11 cellular contexts compared by ENCODE assay signal in the genomic region with DNA sequence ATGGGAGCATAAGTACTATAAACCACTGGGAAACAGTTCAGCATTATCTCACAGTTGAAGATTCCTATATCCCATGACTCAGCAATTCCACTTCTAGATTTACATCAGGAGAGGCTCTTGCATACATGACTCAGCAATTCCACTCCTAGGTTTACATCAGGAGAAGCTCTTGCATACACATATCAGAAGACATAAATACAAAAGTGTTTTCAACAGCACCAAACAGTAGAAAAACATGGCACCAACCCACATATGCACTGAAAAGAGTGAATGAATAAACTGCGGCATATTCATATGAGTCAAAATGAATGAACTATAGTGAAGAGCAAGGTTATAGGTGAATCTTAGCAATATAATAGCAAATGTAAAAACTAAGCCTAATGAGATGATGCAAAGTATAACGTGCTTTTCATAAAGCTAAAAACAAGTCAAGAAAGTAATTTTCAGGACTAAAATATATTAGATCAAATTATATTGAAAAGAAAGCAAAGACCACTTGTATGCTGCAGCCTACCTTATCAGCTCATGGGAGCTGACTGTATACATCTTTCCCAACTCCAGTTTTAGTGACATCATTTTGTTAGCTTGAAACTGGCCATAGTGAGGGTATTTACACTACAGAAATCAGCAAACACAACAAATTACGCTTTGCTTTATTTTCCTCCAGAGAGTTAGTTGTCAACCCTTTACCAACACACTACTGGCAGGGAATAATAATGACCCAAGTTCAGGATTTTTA.
DNase-seq lines count a peak whose midpoint lies in the region; ATAC-seq and TF ChIP-seq lines count a peak whose summit lies in the region.
"Had no signal": no experiment of that assay in that cellular context is flagged by ENCODE, and none has a peak within 500 bp of the region (broad histone marks: within the 10 kb centered on the region; RNA-seq: fewer than 3 reads in every experiment).

No MANE protein-coding gene starts in this region.

- WGBS in H9 (ENCODE audit: extremely low coverage, insufficient read length, low lambda C conversion rate), result no CpG with 5 or more reads among the region's 3 CpGs

- H2BK20ac ChIP-seq in H9 (ENCODE audit: low read depth, low read length, poor library complexity, severe bottlenecking), result no peak overlapping the region

- H3K23me2 ChIP-seq in H9 (ENCODE audit: insufficient read length, low read depth, low read length, poor library complexity, severe bottlenecking), result no peaks in the 10 kb centered on the region

- no peak overlapping the region for H3K14ac ChIP-seq in H9 (ENCODE audit: insufficient read depth, low read length)

- H3K27ac ChIP-seq in HL-60 (replicated peaks), result no peak overlapping the region
- no peak overlapping the region for H3K27ac ChIP-seq in SK-N-MC
- peak overlapping the region; percentile 5 for H3K27ac ChIP-seq in foreskin keratinocyte
- H3K27ac ChIP-seq in H9 (ENCODE audit: insufficient read length, low read depth, low read length), result no peak overlapping the region
- H3K27ac ChIP-seq: pancreas had no signal

- H3K79me2 ChIP-seq in H9 (ENCODE audit: insufficient read depth, low read length), result no peaks in the 10 kb centered on the region

- TF ChIP-seq CTCF in HL-60 (IDR thresholded peaks at IDR 0.05; ENCODE audit: insufficient read depth, low read length) (no peak), foreskin keratinocyte (conservative IDR thresholded peaks at IDR 0.05) (no peak), H9 (conservative IDR thresholded peaks at IDR 0.05) (no peak)

- no peak overlapping the region for H2BK120ac ChIP-seq in H9 (ENCODE audit: low read depth, low read length, poor library complexity, severe bottlenecking)

- no peak overlapping the region for H3K18ac ChIP-seq in H9 (ENCODE audit: insufficient read length, low read depth, low read length)

- H4K20me1 ChIP-seq in H9 (ENCODE audit: control insufficient read depth, insufficient read depth, insufficient read length), result no peaks in the 10 kb centered on the region

- H3K4me1 Mint-ChIP-seq in H9, result peaks cover 2 to 4% of the 10 kb centered on the region in 2 experiments; a peak in 3 of 4 replicates

- H3K23ac ChIP-seq in H9 (ENCODE audit: insufficient read length, low read depth, low read length), result no peak overlapping the region

- no peak overlapping the region for H2AFZ ChIP-seq in H9 (ENCODE audit: low read length)

- H3K9me3 Mint-ChIP-seq in H9, result peaks cover 4 to 8% of the 10 kb centered on the region in 2 experiments; a peak in 4 of 5 replicates

- H3K4me3 ChIP-seq in HL-60 (replicated peaks; ENCODE audit: insufficient read depth, low read length) (no peak overlapping the region), SK-N-MC (no peak overlapping the region)
- H3K4me3 ChIP-seq: pancreas had no signal

- H2BK15ac ChIP-seq in H9 (ENCODE audit: low read depth, low read length), result no peak overlapping the region

- peaks cover 24% of the 10 kb centered on the region for H3K27me3 Mint-ChIP-seq in H9 (ENCODE audit: low read depth)

- no peak overlapping the region for H2BK12ac ChIP-seq in H9 (ENCODE audit: insufficient read length, low read depth, low read length)

- no peak overlapping the region for H3K4me2 ChIP-seq in H9 (ENCODE audit: insufficient read depth, insufficient read length, low read length)

- H3K9me3 ChIP-seq in SK-N-MC (ENCODE audit: low read depth, low read length) (no peaks in the 10 kb centered on the region), H9 (ENCODE audit: control insufficient read depth, low read depth, low read length) (no peaks in the 10 kb centered on the region)
- H3K9me3 ChIP-seq: pancreas had no signal

- H4K91ac ChIP-seq in H9 (ENCODE audit: insufficient read length, low read depth, low read length), result no peak overlapping the region

- H3K4ac ChIP-seq in H9 (ENCODE audit: low read depth, low read length), result no peak overlapping the region

- no peak overlapping the region for H3K4me3 Mint-ChIP-seq in H9
- H3K4me3 Mint-ChIP-seq: activated CD8-positive, alpha-beta memory T cell treated with anti-CD3 and anti-CD28 coated beads, Interleukin-2, amount 10 ng/mL, durations not matched to agents 7 days and 5 days had no signal

- peaks cover 2% of the 10 kb centered on the region for H3K27me3 ChIP-seq in HL-60 (ENCODE audit: insufficient read depth, poor library complexity, severe bottlenecking)
- H3K27me3 ChIP-seq in foreskin keratinocyte, result no peaks in the 10 kb centered on the region
- no peaks in the 10 kb centered on the region for H3K27me3 ChIP-seq in H9 (ENCODE audit: insufficient read depth, low read length)
- H3K27me3 ChIP-seq: pancreas had no signal

- DNase-seq in CD1c-positive myeloid dendritic cell (ENCODE audit: extremely low spot score) (peak; percentile 45), HL-60 (ENCODE audit: low read depth in 1 of 2, low spot score in 1 of 2) (peak; percentile 17 to 30), SK-N-MC (ENCODE audit: low read depth, low spot score) (peak; percentile 75), foreskin keratinocyte (peak; percentile 54 to 81), H9 (no peak), NCI-H1694 (lab: John Stamatoyannopoulos, UW) (no peak)
- DNase-seq in activated effector memory CD4-positive, alpha-beta T cell treated with anti-CD3 and anti-CD28 coated beads, Interleukin-2, amount 50 U/mL, for 16 hours, result no peak
- DNase-seq: activated CD8-positive, alpha-beta memory T cell treated with anti-CD3 and anti-CD28 coated beads, Interleukin-2, amount 10 ng/mL, durations not matched to agents 7 days and 5 days; pancreas; stimulated activated naive CD8-positive, alpha-beta T cell treated with anti-CD3 and anti-CD28 coated beads, Interleukin-15, Interleukin-2, amounts not matched to agents 100 U/mL and 50 U/mL, for 24 hours had no signal

- no peaks in the 10 kb centered on the region for H3K36me3 ChIP-seq in SK-N-MC (ENCODE audit: insufficient read depth, low read length)
- H3K36me3 ChIP-seq: pancreas had no signal

- H3K27ac Mint-ChIP-seq in H9, result no peak overlapping the region
- H3K27ac Mint-ChIP-seq: activated CD8-positive, alpha-beta memory T cell treated with anti-CD3 and anti-CD28 coated beads, Interleukin-2, amount 10 ng/mL, durations not matched to agents 7 days and 5 days had no signal

- H3K4me1 ChIP-seq in foreskin keratinocyte, result peaks cover 22% of the 10 kb centered on the region
- no peaks in the 10 kb centered on the region for H3K4me1 ChIP-seq in H9 (ENCODE audit: insufficient read depth, low read length)
- H3K4me1 ChIP-seq: pancreas had no signal

- H3K79me1 ChIP-seq in H9 (ENCODE audit: insufficient read depth, low read depth, low read length, poor library complexity, severe bottlenecking), result no peaks in the 10 kb centered on the region

- no peak overlapping the region for H4K8ac ChIP-seq in H9 (replicated peaks; ENCODE audit: insufficient read length, low read depth, low read length)

- H3K9ac ChIP-seq in SK-N-MC (ENCODE audit: insufficient read length) (no peak overlapping the region), H9 (ENCODE audit: extremely low read depth, insufficient read length, low read length) (no peak overlapping the region)

- H3K36me3 Mint-ChIP-seq in H9 (ENCODE audit: insufficient read depth in 1 of 3, low read depth in 3 of 3), result no peaks in the 10 kb centered on the region
- H3K36me3 Mint-ChIP-seq: activated CD8-positive, alpha-beta memory T cell treated with anti-CD3 and anti-CD28 coated beads, Interleukin-2, amount 10 ng/mL, durations not matched to agents 7 days and 5 days had no signal

- H3K56ac ChIP-seq in H9 (ENCODE audit: insufficient read length, low read depth, low read length), result no peak overlapping the region

- no peak overlapping the region for H3T11ph ChIP-seq in H9 (ENCODE audit: low read length)

- H2AK5ac ChIP-seq in H9 (ENCODE audit: insufficient read length, low read length), result no peak overlapping the region

- no peak overlapping the region for H4K5ac ChIP-seq in H9 (ENCODE audit: insufficient read length, low read depth, low read length)

- no peak overlapping the region for H2BK5ac ChIP-seq in H9 (ENCODE audit: insufficient read length, low read length)

- ATAC-seq in foreskin keratinocyte, result no peak
- ATAC-seq in GM19328 (IDR thresholded peaks at IDR 0.05; ENCODE audit: unreplicated experiment), result no peak
- ATAC-seq: activated CD8-positive, alpha-beta memory T cell treated with anti-CD3 and anti-CD28 coated beads, Interleukin-2, amount 10 ng/mL, durations not matched to agents 7 days and 5 days; pancreas; stimulated activated naive CD8-positive, alpha-beta T cell treated with anti-CD3 and anti-CD28 coated beads, Interleukin-15, Interleukin-2, amounts not matched to agents 100 U/mL and 50 U/mL, for 24 hours had no signal

Comparison
In these comparisons a context has a peak if more than half of its experiments do, and no peak if none do; other contexts are left out.
1. DNase-seq: peak in CD1c-positive myeloid dendritic cell (single experiment), HL-60 (2 of 2), SK-N-MC (single experiment) and foreskin keratinocyte (2 of 2); none in H9 (single experiment), NCI-H1694 (single experiment) and activated effector memory CD4-positive, alpha-beta T cell treated with anti-CD3 and anti-CD28 coated beads, Interleukin-2, amount 50 U/mL, for 16 hours (single experiment).